In the genomic region with DNA sequence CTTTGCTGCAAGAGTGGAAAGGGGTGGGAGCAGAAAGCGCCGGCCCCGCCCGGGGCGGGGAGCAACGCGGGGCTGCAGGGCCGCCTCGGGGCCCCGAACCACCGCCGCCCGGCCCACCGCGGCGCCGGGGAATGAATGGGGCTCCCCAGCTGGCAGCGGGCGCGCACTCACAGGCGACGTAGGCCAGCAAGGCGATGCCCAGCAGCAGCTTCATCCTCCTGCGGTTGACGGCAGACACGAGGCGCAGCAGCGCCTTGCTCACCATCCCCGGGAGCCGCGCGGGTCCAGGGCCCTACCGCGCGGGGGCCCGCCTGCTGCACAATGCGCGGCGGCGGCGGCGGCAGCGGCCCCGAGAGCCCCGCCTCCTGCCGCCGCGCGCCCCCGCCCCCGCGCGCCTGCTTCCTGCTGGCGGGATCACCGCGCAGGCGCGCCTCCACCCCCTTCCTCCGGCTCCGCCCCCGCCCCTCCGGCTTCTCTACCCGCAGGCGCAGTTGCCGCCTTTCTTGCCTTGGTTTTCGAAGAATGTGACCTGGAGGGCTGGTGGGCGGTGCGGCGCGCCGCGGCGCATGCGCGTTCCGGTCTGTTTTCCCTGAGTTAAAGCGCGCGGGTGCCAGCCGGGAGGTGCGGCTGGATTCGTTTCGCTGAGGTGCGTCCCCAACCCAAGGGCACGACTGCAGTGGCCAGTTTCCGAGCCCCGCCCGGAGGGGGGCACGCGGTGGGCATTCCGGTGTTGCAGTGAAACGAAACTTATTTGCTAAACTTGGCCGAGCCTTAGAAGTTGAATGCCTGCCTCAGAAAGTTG, we compare ENCODE assay signal across 8 cellular contexts. TPM values are rescaled to one million over a fixed set of nuclear protein-coding genes. Genes with fewer than 3 reads are reported as not detected.
DNase-seq lines count a peak whose midpoint lies in the region; ATAC-seq and TF ChIP-seq lines count a peak whose summit lies in the region.

Gene UXS1, minus strand, starts transcription at position 325 of the 802 bp plus-strand sequence. Its CDS starts 60 bp downstream, at position 265.

- peak within 1 kb of the TSS; percentile 81 for H3K4me3 ChIP-seq in HFF-Myc (replicated peaks; ENCODE audit: low read depth, low read length)
- peak within 1 kb of the TSS; percentile 84 to 95 for H3K4me3 ChIP-seq in gastroesophageal sphincter

- peak within 1 kb of the TSS; percentile 88 for H3K27ac Mint-ChIP-seq in activated naive CD4-positive, alpha-beta T cell treated with anti-CD3 and anti-CD28 coated beads, Interleukin-2, amount 10 ng/mL, durations not matched to agents 7 days and 5 days

- ATAC-seq in gastroesophageal sphincter = peak; percentile 96

- peaks cover 42% of the 10 kb centered on the region for H3K4me1 Mint-ChIP-seq in activated naive CD4-positive, alpha-beta T cell treated with anti-CD3 and anti-CD28 coated beads, Interleukin-2, amount 10 ng/mL, durations not matched to agents 7 days and 5 days

- no peaks in the 10 kb centered on the region for H3K9me3 Mint-ChIP-seq in activated naive CD4-positive, alpha-beta T cell treated with anti-CD3 and anti-CD28 coated beads, Interleukin-2, amount 10 ng/mL, durations not matched to agents 7 days and 5 days

- CTCF ChIA-PET in activated naive CD4-positive, alpha-beta T cell treated with anti-CD3 and anti-CD28 coated beads, Interleukin-2, amount 10 ng/mL, durations not matched to agents 7 days and 5 days (lab: Charles Lee) = interaction anchor here (1.3 kb wide), 2 partner anchors 73 to 90 kb away, joined by 3 to 4 read pairs; no protein-coding TSS in a partner anchor

- peaks cover 22% of the 10 kb centered on the region for H3K36me3 Mint-ChIP-seq in activated naive CD4-positive, alpha-beta T cell treated with anti-CD3 and anti-CD28 coated beads, Interleukin-2, amount 10 ng/mL, durations not matched to agents 7 days and 5 days

- H3K27ac ChIP-seq in gastroesophageal sphincter = peak within 1 kb of the TSS; percentile 57 to 95 (median 87)

- H3K4me3 Mint-ChIP-seq in activated naive CD4-positive, alpha-beta T cell treated with anti-CD3 and anti-CD28 coated beads, Interleukin-2, amount 10 ng/mL, durations not matched to agents 7 days and 5 days = peak within 1 kb of the TSS; percentile 84

- no peaks in the 10 kb centered on the region for H3K9me3 ChIP-seq in gastroesophageal sphincter

- TF ChIP-seq EP300 in gastroesophageal sphincter (IDR thresholded peaks at IDR 0.05) = no peak

- no peaks in the 10 kb centered on the region for H3K36me3 ChIP-seq in gastroesophageal sphincter

- no peaks in the 10 kb centered on the region for H3K27me3 ChIP-seq in gastroesophageal sphincter

- DNase-seq in GM03348 (ENCODE audit: low spot score) (peak; percentile 100), HFF-Myc (ENCODE audit: extremely low read depth, low read depth) (peak; percentile 84), NAMALWA (ENCODE audit: low spot score) (peak; percentile 96), SK-N-DZ (ENCODE audit: low spot score) (peak; percentile 95), non-pigmented ciliary epithelial cell (ENCODE audit: low read depth) (peak; percentile 78), superior temporal gyrus (ENCODE audit: extremely low spot score) (peak; percentile 92)
- DNase-seq in activated naive CD4-positive, alpha-beta T cell treated with anti-CD3 and anti-CD28 coated beads, Interleukin-2, amount 10 ng/mL, durations not matched to agents 7 days and 5 days = peak; percentile 98

- peak; percentile 44 to 59 for TF ChIP-seq POLR2A in gastroesophageal sphincter (IDR thresholded peaks at IDR 0.05)

- TF ChIP-seq CTCF in HFF-Myc (IDR thresholded peaks at IDR 0.05; ENCODE audit: low read depth, low read length, missing control alignments) = no peak
- peak in 1 of 4 experiments; percentile 13 for TF ChIP-seq CTCF in gastroesophageal sphincter (IDR thresholded peaks at IDR 0.05)

- peaks cover 0 to 67% (median 8%) of the 10 kb centered on the region in 3 donors for H3K4me1 ChIP-seq in gastroesophageal sphincter

- peaks cover 11% of the 10 kb centered on the region for H3K27me3 Mint-ChIP-seq in activated naive CD4-positive, alpha-beta T cell treated with anti-CD3 and anti-CD28 coated beads, Interleukin-2, amount 10 ng/mL, durations not matched to agents 7 days and 5 days

- 0% methylated on average over 1 of the region's 93 CpGs; no CpG with 5 or more reads in 1 of the 2 donors for WGBS in gastroesophageal sphincter (ENCODE audit: low coverage in 1 of 2), 2 donors

RNA-seq across cellular contexts. Expression of gene UXS1, which starts in this region (rescaled TPM):
- polyA plus RNA-seq in SK-N-DZ (2014; cell fraction: cytosol; rRNA removed) = 13.5 and 17.7 TPM in 2 replicates
- 23.8 and 51.1 TPM in 2 replicates for polyA plus RNA-seq in SK-N-DZ (2014; cell fraction: nucleus; rRNA removed)
- total RNA-seq in gastroesophageal sphincter = 10 to 100 TPM; 34.7 to 58.9 (median 52.1) TPM

Comparison
In these comparisons a context has a peak if more than half of its experiments do, and no peak if none do; other contexts are left out.
1. Peak in every context shown above with its lines: DNase-seq, ATAC-seq, H3K4me3 ChIP-seq and H3K27ac ChIP-seq.